13 cellular contexts compared by ENCODE assay signal in the genomic region with DNA sequence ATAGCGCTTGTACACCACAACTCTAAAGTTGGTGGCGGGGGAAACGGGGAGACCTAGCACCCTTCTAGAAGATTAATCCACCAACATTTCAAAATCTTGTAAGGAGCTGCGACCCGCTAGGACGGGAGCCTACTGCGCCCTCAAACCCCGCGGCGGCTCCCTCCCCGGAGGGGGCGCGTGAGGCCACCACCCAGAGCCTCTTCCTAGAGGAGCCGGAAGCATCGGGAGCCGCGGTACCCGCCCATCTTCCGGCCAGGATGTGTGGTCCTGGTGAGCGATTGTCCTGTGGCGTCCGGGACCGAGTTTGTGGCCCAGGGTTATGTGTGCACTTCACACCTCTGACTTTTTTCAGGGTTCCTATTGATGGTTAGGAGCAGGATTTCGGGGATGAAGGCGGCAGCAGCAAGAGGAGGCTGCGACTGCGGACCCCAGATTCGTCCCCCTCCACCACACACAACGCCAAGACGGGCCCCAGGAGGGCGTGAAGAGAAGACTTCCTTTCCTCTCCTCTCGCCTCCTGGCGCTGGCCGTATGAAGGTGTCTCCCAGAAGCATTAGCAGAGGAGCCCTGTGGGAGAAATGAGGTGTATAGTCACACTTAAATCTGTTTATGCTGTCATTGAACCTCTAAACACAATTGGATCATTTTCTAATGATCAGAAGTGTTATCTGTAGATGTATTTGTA. TPM values are rescaled to one million over a fixed set of nuclear protein-coding genes. Genes with fewer than 3 reads are reported as not detected.
DNase-seq lines count a peak whose midpoint lies in the region; ATAC-seq, FAIRE-seq and TF ChIP-seq lines count a peak whose summit lies in the region.
"Had no signal": no experiment of that assay in that cellular context is flagged by ENCODE, and none has a peak within 500 bp of the region (broad histone marks: within the 10 kb centered on the region; RNA-seq: fewer than 3 reads in every experiment).

No MANE protein-coding gene starts in this region.

- BruUV-seq in A673 (replicated peaks; lab: Mats Ljungman, UMichigan) = no TSS peak

- no peaks in the 10 kb centered on the region for H3K4me1 ChIP-seq in A673 (ENCODE audit: insufficient read depth, low read length, poor library complexity, severe bottlenecking)
- H3K4me1 ChIP-seq: Peyer's patch had no signal

- no peaks in the 10 kb centered on the region for H3K36me3 ChIP-seq in A673 (ENCODE audit: insufficient read depth, low read length, poor library complexity, severe bottlenecking)

- no peak for TF ChIP-seq POLR2A in GM12891 (IDR thresholded peaks at IDR 0.05; ENCODE audit: low read depth, low read length)

- intact Hi-C loops in A673 (cut with micrococcal nuclease; ENCODE audit: unreplicated experiment) = no loop called here

- POLR2A ChIA-PET in A673 (lab: Charles Lee; ENCODE audit: low non-redundant PET) = no interaction called here

- H3K4me3 ChIP-seq in A673 (ENCODE audit: low read depth, low read length, poor library complexity, severe bottlenecking) (peak overlapping the region; percentile 25), HFF-Myc (replicated peaks; ENCODE audit: low read depth, low read length) (peak overlapping the region; percentile 11), fibroblast of mammary gland (ENCODE audit: control insufficient read depth, low read depth, low read length) (peak overlapping the region; percentile 44)

- peaks cover 24% of the 10 kb centered on the region for H3K27me3 ChIP-seq in A673 (replicated peaks; ENCODE audit: insufficient read depth, low read depth, low read length, poor library complexity)
- H3K27me3 ChIP-seq: Peyer's patch had no signal

- FAIRE-seq in GM12891 (lab: Jason Lieb, UNC) = no peak
- FAIRE-seq: bronchial epithelial cell had no signal

- DNase-seq in A673 (ENCODE audit: low spot score) = peak; percentile 5
- no peak for DNase-seq in HFF-Myc (ENCODE audit: extremely low read depth, low read depth)
- DNase-seq in fibroblast of mammary gland (ENCODE audit: low read depth) = peak; percentile 5
- peak; percentile 11 for DNase-seq in myocyte (ENCODE audit: low read depth)
- no peak for DNase-seq in iPS-NIHi11 (ENCODE audit: low spot score)
- DNase-seq in DMS79 (lab: John Stamatoyannopoulos, UW) = no peak
- no peak for DNase-seq in GM12891 (ENCODE audit: insufficient read length, low spot score)
- DNase-seq: activated T-cell treated with anti-CD3 and anti-CD28 coated beads, Interleukin-2, amount 50 U/mL, for 1 hour; CD4-positive, alpha-beta T cell; Peyer's patch had no signal

- CTCF ChIA-PET in A673 (lab: Charles Lee) = no interaction called here

- TF ChIP-seq CTCF in A673 (conservative IDR thresholded peaks at IDR 0.05; ENCODE audit: low read depth, low read length) (no peak), HFF-Myc (IDR thresholded peaks at IDR 0.05; ENCODE audit: low read depth, low read length, missing control alignments) (no peak), fibroblast of mammary gland (conservative IDR thresholded peaks at IDR 0.05; ENCODE audit: control insufficient read depth, insufficient read depth, low read depth, low read length) (no peak)

- H3K9me3 ChIP-seq in A673 (ENCODE audit: low read depth, low read length, poor library complexity, severe bottlenecking) = peaks cover 33% of the 10 kb centered on the region
- H3K9me3 ChIP-seq: Peyer's patch had no signal

- ATAC-seq in GM18907 (IDR thresholded peaks at IDR 0.05; ENCODE audit: unreplicated experiment) = no peak
- ATAC-seq: HCT116 had no signal

- no peak overlapping the region for H3K27ac ChIP-seq in A673 (ENCODE audit: low read depth, low read length, poor library complexity, severe bottlenecking)
- H3K27ac ChIP-seq: Peyer's patch had no signal

TF ChIP-seq in GM12891, 5 proteins besides CTCF, POLR2A, EP300 and RAD21:
- no peak for TF ChIP-seq POU2F2 (IDR thresholded peaks at IDR 0.05; ENCODE audit: low read depth, low read length)
- no peak for TF ChIP-seq POLR2AphosphoS5 (IDR thresholded peaks at IDR 0.05; ENCODE audit: low read depth, low read length)
- no peak for TF ChIP-seq TAF1 (IDR thresholded peaks at IDR 0.05; ENCODE audit: low read depth, low read length)
- no peak for TF ChIP-seq SPI1 (IDR thresholded peaks at IDR 0.05; ENCODE audit: low read depth, low read length)
- no peak for TF ChIP-seq PAX5 (IDR thresholded peaks at IDR 0.05; ENCODE audit: insufficient read depth, low read length, severe bottlenecking)

RNA-seq across cellular contexts. Expression of gene ZNF165, which starts 10.7 kb away (rescaled TPM):
- total RNA-seq in A673 (2021) (0.58 and 0.85 TPM in 2 replicates), myocyte (0.78 TPM in 1 of 2 replicates, not detected in the other)
- polyA plus RNA-seq in myocyte (2012) = 0.33 TPM
- polyA plus RNA-seq in GM12891 (2012; ENCODE audit: low read depth, missing spikeins) = 1.7 TPM

RNA-seq across cellular contexts. Expression of gene ZSCAN16, which starts 33.4 kb away (rescaled TPM):
- 8.0 and 9.0 TPM in 2 replicates for total RNA-seq in A673 (2021)
- total RNA-seq in myocyte = 1.2 and 3.2 TPM in 2 replicates
- polyA plus RNA-seq in myocyte (2012) = 2.4 TPM
- polyA plus RNA-seq in GM12891 (2012; ENCODE audit: low read depth, missing spikeins) = 5.0 TPM

RNA-seq across cellular contexts. Expression of gene ZKSCAN8, which starts 50.6 kb away (rescaled TPM):
- total RNA-seq in A673 (2021) (29.4 and 29.8 TPM in 2 replicates), myocyte (23.8 and 26.4 TPM in 2 replicates)
- 10.4 TPM for polyA plus RNA-seq in myocyte (2012)
- 7.1 TPM for polyA plus RNA-seq in GM12891 (2012; ENCODE audit: low read depth, missing spikeins)

Comparison
In these comparisons a context has a peak if more than half of its experiments do, and no peak if none do; other contexts are left out.
1. DNase-seq: peak in A673 (single experiment), fibroblast of mammary gland (single experiment) and myocyte (single experiment); none in HFF-Myc (single experiment), iPS-NIHi11 (single experiment), DMS79 (single experiment) and GM12891 (single experiment).
2. Peak in every context shown above with its lines, with median percentiles within 50 percentile points of each other: H3K4me3 ChIP-seq.